ENCODE assay signal across 22 cellular contexts in the genomic region with DNA sequence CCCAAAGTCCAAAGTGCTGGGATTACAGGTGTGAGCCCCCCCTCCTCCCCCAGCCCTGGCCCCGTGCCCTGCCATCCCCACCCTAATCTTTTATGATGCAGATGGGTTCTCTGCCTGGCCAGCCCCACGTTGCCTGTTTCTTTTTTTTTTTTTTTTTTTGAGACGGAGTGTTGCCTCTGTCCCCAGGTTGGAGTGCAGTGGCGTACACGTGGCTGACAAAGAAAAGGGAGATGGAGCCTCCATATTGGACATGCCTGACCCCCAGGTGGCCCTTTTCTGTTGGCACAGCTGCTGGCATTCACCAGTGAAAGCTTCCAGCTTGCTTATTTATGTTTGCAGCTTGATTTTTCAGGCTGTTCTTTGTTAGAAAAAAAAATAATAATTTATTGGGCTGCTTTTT.
A peak's percentile ranks its signal among the peaks of the same experiment; 100 is the strongest.
DNase-seq lines count a peak whose midpoint lies in the region; ATAC-seq, FAIRE-seq and TF ChIP-seq lines count a peak whose summit lies in the region.
"Had no signal": no experiment of that assay in that cellular context is flagged by ENCODE, and none has a peak within 500 bp of the region (broad histone marks: within the 10 kb centered on the region; RNA-seq: fewer than 3 reads in every experiment).

No MANE protein-coding gene starts in this region.

- no peak overlapping the region for H3K4ac ChIP-seq in H1 (replicated peaks; ENCODE audit: insufficient read length, low read depth, low read length)

- no peak overlapping the region for H3K56ac ChIP-seq in H1 (replicated peaks; ENCODE audit: insufficient read length, low read depth, low read length)

- H3K4me1 ChIP-seq in GM23338 (ENCODE audit: insufficient read depth) (peaks cover 38% of the 10 kb centered on the region), H1 (replicated peaks in 1 of 4; ENCODE audit: control insufficient read depth in 3 of 4, insufficient read depth in 4 of 4, low read length in 3 of 4) (peaks cover 12 to 32% (median 25%) of the 10 kb centered on the region in 4 experiments), BE2C (no peaks in the 10 kb centered on the region)
- H3K4me1 ChIP-seq: A549 had no signal

- no peak for TF ChIP-seq RAD21 in H1 (IDR thresholded peaks at IDR 0.05 in 1 of 2, conservative IDR thresholded peaks at IDR 0.05 in 1 of 2; ENCODE audit: low read depth in 2 of 2, low read length in 2 of 2)

- in situ Hi-C loops in ACHN (cut with HindIII; ENCODE audit: low pct_ligation_motif_present, low pct_unique_long_range_greater_than_20kb, low sequenced_read_pairs), result no loop called here

- H2AFZ ChIP-seq in GM23338 (peak overlapping the region; percentile 47; the same call in 1 of the 2 replicates), H1 (ENCODE audit: low read length) (no peak overlapping the region; the same call in 1 of the 2 replicates)
- H2AFZ ChIP-seq: PC-9 had no signal

- no peaks in the 10 kb centered on the region for H3K79me1 ChIP-seq in H1 (ENCODE audit: low read depth, low read length)

- 0 out of 2 replicates have a peak overlapping the region, but pooled peaks have one; percentile 66 for H2BK5ac ChIP-seq in H1 (ENCODE audit: low read depth, low read length)

- no peaks in the 10 kb centered on the region for H3K9me3 Mint-ChIP-seq in GM23338

- no peak overlapping the region; the same call in 1 of the 2 replicates for H3K18ac ChIP-seq in H1 (ENCODE audit: extremely low read depth, low read length)

- H3K27me3 ChIP-seq in GM23338 (ENCODE audit: insufficient read depth) (no peaks in the 10 kb centered on the region), H1 (replicated peaks in 1 of 4; ENCODE audit: control insufficient read depth in 3 of 4, extremely low read depth in 1 of 4, insufficient read depth in 3 of 4, low read length in 3 of 4) (no peaks in the 10 kb centered on the region; a peak in 1 of 7 replicates), BE2C (no peaks in the 10 kb centered on the region)

- TF ChIP-seq POLR2A in H1 (IDR thresholded peaks at IDR 0.05; ENCODE audit: control extremely low read depth in 1 of 2, low read depth in 2 of 2, low read length in 2 of 2), result no peak

- TF ChIP-seq EP300 in H1 (IDR thresholded peaks at IDR 0.05; ENCODE audit: borderline replicate concordance in 1 of 2, low read depth in 2 of 2, low read length in 2 of 2), result no peak

- H3K9ac ChIP-seq in H1 (replicated peaks in 1 of 4; ENCODE audit: extremely low read depth in 1 of 4, low read depth in 3 of 4, low read length in 3 of 4), result no peak overlapping the region
- H3K9ac ChIP-seq: KMS-11, SK-N-SH had no signal

- 0 out of 2 replicates have a peak overlapping the region, but pooled peaks have one; percentile 78 for H3K27ac Mint-ChIP-seq in GM23338
- H3K27ac Mint-ChIP-seq: CD4-positive, CD25-positive, alpha-beta regulatory T cell had no signal

- POLR2A ChIA-PET in H1 (lab: Charles Lee; ENCODE audit: partially characterized antibody), result interaction anchor here (0.6 to 1.3 kb wide), 2 partner anchors 10 to 434 kb away, joined by 3 to 9 read pairs; no protein-coding TSS in a partner anchor

- H3K27me3 Mint-ChIP-seq in GM23338 (ENCODE audit: insufficient read depth, low read depth, poor library complexity), result peaks cover 10% of the 10 kb centered on the region

- no peak for FAIRE-seq in H1 (lab: Jason Lieb, UNC)
- FAIRE-seq: A549, HepG2 had no signal

- H3K23me2 ChIP-seq in H1 (ENCODE audit: low read depth, low read length), result no peaks in the 10 kb centered on the region

- H3K4me3 ChIP-seq in GM23338 (no peak overlapping the region), H1 (ENCODE audit: extremely low read depth in 1 of 4, insufficient read depth in 2 of 4, low read depth in 3 of 4, low read length in 4 of 4) (peak overlapping the region in 1 of 4 experiments; percentile 15; a peak in 1 of 8 replicates), BE2C (ENCODE audit: low read depth, low read length) (no peak overlapping the region)
- H3K4me3 ChIP-seq: A549, PC-9 had no signal

- ATAC-seq in GM23338, result peak; percentile 66
- ATAC-seq: A549, HepG2 had no signal

- no peaks in the 10 kb centered on the region for H3K36me3 ChIP-seq in GM23338 (ENCODE audit: insufficient read depth)
- H3K36me3 ChIP-seq in H1 (ENCODE audit: control insufficient read depth in 2 of 4, insufficient read depth in 4 of 4, low read length in 3 of 4), result no peaks in the 10 kb centered on the region
- H3K36me3 ChIP-seq in BE2C, result no peaks in the 10 kb centered on the region

- H3K79me2 ChIP-seq in GM23338 (replicated peaks; ENCODE audit: insufficient read depth) (no peaks in the 10 kb centered on the region), H1 (ENCODE audit: control insufficient read depth in 1 of 2, insufficient read depth in 2 of 2, low read length in 2 of 2) (no peaks in the 10 kb centered on the region)

- H3K23ac ChIP-seq in H1 (ENCODE audit: insufficient read length), result no peak overlapping the region

- H2AK5ac ChIP-seq in H1 (ENCODE audit: low read depth, low read length), result no peak overlapping the region; the same call in 1 of the 2 replicates

- H3K4me2 ChIP-seq in GM23338 (peak overlapping the region; percentile 66), H1 (ENCODE audit: insufficient read depth in 1 of 2, low read depth in 2 of 2, low read length in 2 of 2) (peak overlapping the region in 1 of 2 experiments; percentile 26; a peak in 1 of 4 replicates)
- H3K4me2 ChIP-seq: A549, KMS-11, PC-9, SK-N-SH had no signal

- no CpG with 5 or more reads among the region's 5 CpGs for WGBS in H1 (ENCODE audit: extremely low coverage in 1 of 2, insufficient coverage in 1 of 2, insufficient read length in 1 of 2, insufficient replicate concordance in 2 of 2, low coverage in 1 of 2, low lambda C conversion rate in 2 of 2, missing lambda C conversion rate in 1 of 2), 2 experiments

- H4K20me1 ChIP-seq in GM23338 (replicated peaks; ENCODE audit: insufficient read depth) (no peaks in the 10 kb centered on the region), H1 (replicated peaks in 1 of 2; ENCODE audit: control insufficient read depth in 1 of 2, insufficient read depth in 2 of 2, low read length in 2 of 2) (no peaks in the 10 kb centered on the region)

- DNase-seq in GM23338 (ENCODE audit: low spot score), result peak; percentile 51
- peak in 2 of 3 experiments; percentile 76 to 92 for DNase-seq in NCI-H1417 (lab: John Stamatoyannopoulos, UW)
- peak; percentile 48 for DNase-seq in NCI-H2171 treated with DMSO at 0.1 percent for 48 hours (lab: John Stamatoyannopoulos, UW)
- DNase-seq in H1 (ENCODE audit: low read depth in 1 of 2, low spot score in 2 of 2), result no peak
- no peak for DNase-seq in substantia nigra (lab: John Stamatoyannopoulos, UW)
- DNase-seq in BE2C, result no peak
- no peak for DNase-seq in amniotic stem cell (lab: John Stamatoyannopoulos, UW)
- no peak for DNase-seq in ACHN
- DNase-seq: AML-193; CD4-positive, CD25-positive, alpha-beta regulatory T cell; DND-41; GDM1; GOT3; NCI-H1105; NCI-H2029 treated with DMSO at 0.1 percent for 48 hours; NCI-H510A treated with DMSO at 0.1 percent for 48 hours; PC-9; SK-N-SH; T-helper 1 cell had no signal

- H4K91ac ChIP-seq in H1 (replicated peaks; ENCODE audit: insufficient read length, low read length), result no peak overlapping the region

- H3K4me3 Mint-ChIP-seq in GM23338, result no peak overlapping the region
- H3K4me3 Mint-ChIP-seq: CD4-positive, CD25-positive, alpha-beta regulatory T cell had no signal

- no peak overlapping the region for H4K5ac ChIP-seq in H1 (ENCODE audit: insufficient read length, low read depth, low read length)

- no peak overlapping the region for H3K14ac ChIP-seq in H1 (ENCODE audit: insufficient read length)

- peaks cover 10% of the 10 kb centered on the region; the same call in 2 of the 3 replicates for H3K36me3 Mint-ChIP-seq in GM23338 (ENCODE audit: low read depth)

- H2BK120ac ChIP-seq in H1 (replicated peaks; ENCODE audit: low read depth, low read length), result no peak overlapping the region

- H3F3A ChIP-seq in GM23338 (replicated peaks; ENCODE audit: low read depth), result 0 out of 2 replicates have a peak, but pooled peaks cover 4% of the 10 kb centered on the region

- TF ChIP-seq CTCF in GM23338 (conservative IDR thresholded peaks at IDR 0.05; ENCODE audit: low read depth in 2 of 2), result no peak
- no peak for TF ChIP-seq CTCF in H1 (IDR thresholded peaks at IDR 0.05; ENCODE audit: control extremely low read depth in 1 of 3, insufficient read depth in 1 of 3, low read depth in 1 of 3, low read length in 3 of 3)
- no peak for TF ChIP-seq CTCF in BE2C (IDR thresholded peaks at IDR 0.05; ENCODE audit: low read depth, low read length)

- H2BK12ac ChIP-seq in H1 (ENCODE audit: low read depth, low read length), result peak overlapping the region; percentile 40; the same call in 1 of the 2 replicates

- H2BK15ac ChIP-seq in H1 (ENCODE audit: low read length), result no peak overlapping the region

- CTCF ChIA-PET in H1 (lab: Charles Lee; ENCODE audit: partially characterized antibody), result interaction anchor here (1.0 to 3.2 kb wide), 7 partner anchors 10 to 309 kb away, joined by 3 to 21 read pairs (median 3); no protein-coding TSS in a partner anchor

- no peak overlapping the region for H4K8ac ChIP-seq in H1 (ENCODE audit: extremely low read depth, insufficient read depth, low read length)

- H3K27ac ChIP-seq in GM23338 (ENCODE audit: low read depth) (no peak overlapping the region), H1 (ENCODE audit: low read depth, low read length) (peak overlapping the region; percentile 55; the same call in 1 of the 2 replicates), substantia nigra (ENCODE audit: low read depth, low read length, poor library complexity, severe bottlenecking) (no peak overlapping the region)
- H3K27ac ChIP-seq: A549, KMS-11, PC-9 had no signal

- no peaks in the 10 kb centered on the region for H3K9me2 ChIP-seq in GM23338 (ENCODE audit: insufficient read depth)
- H3K9me2 ChIP-seq: SK-N-SH had no signal

- no peaks in the 10 kb centered on the region for H3K9me3 ChIP-seq in H1 (ENCODE audit: insufficient read depth in 2 of 2, low read depth in 1 of 2, low read length in 1 of 2)
- H3K9me3 ChIP-seq in BE2C, result no peaks in the 10 kb centered on the region
- H3K9me3 ChIP-seq: A549, SK-N-SH had no signal

- peaks cover 42% of the 10 kb centered on the region for H3K4me1 Mint-ChIP-seq in GM23338
- H3K4me1 Mint-ChIP-seq: CD4-positive, CD25-positive, alpha-beta regulatory T cell had no signal

- H2BK20ac ChIP-seq in H1 (ENCODE audit: low read length), result no peak overlapping the region

TF ChIP-seq in GM23338, 12 proteins besides CTCF, POLR2A, EP300 and RAD21:
- no peak for TF ChIP-seq POLR2AphosphoS5 (IDR thresholded peaks at IDR 0.05; ENCODE audit: low read depth)
- no peak for TF ChIP-seq ZNF114 (CRISPR knock-in tag; IDR thresholded peaks at IDR 0.05)
- no peak for TF ChIP-seq ZNF331 (CRISPR knock-in tag; IDR thresholded peaks at IDR 0.05; ENCODE audit: low read depth)

TF ChIP-seq in H1, 55 proteins besides CTCF, POLR2A, EP300 and RAD21 (continues in another document):
- TF ChIP-seq MAX (IDR thresholded peaks at IDR 0.05) (peak; percentile 89), CTBP2 (IDR thresholded peaks at IDR 0.05; ENCODE audit: borderline replicate concordance, insufficient read depth, insufficient read length, low read length) (no peak), SP2 (IDR thresholded peaks at IDR 0.05; ENCODE audit: low read length) (no peak), YY1 (IDR thresholded peaks at IDR 0.05; ENCODE audit: low read depth, low read length) (peak; percentile 71)

Comparison
In these comparisons a context has a peak if more than half of its experiments do, and no peak if none do; other contexts are left out.
1. DNase-seq: peak in GM23338 (single experiment), NCI-H1417 (2 of 3) and NCI-H2171 treated with DMSO at 0.1 percent for 48 hours (single experiment); none in H1 (0 of 2), substantia nigra (0 of 49), BE2C (single experiment), amniotic stem cell (single experiment) and ACHN (single experiment).